1 cellular context compared by ENCODE assay signal in genomic region chr17:14310584-14310983, GRCh38.
TF ChIP-seq lines count a peak whose summit lies in the region.

No MANE protein-coding gene starts in this region.

TF ChIP-seq in GM23338, 12 proteins besides CTCF, POLR2A, EP300 and RAD21 (continued from another document):
- TF ChIP-seq ZNF462 (CRISPR knock-in tag; IDR thresholded peaks at IDR 0.05) = no peak
- no peak for TF ChIP-seq NANOG (IDR thresholded peaks at IDR 0.05; ENCODE audit: borderline replicate concordance)
- TF ChIP-seq ZNF114 (CRISPR knock-in tag; IDR thresholded peaks at IDR 0.05) = no peak
- TF ChIP-seq EZH2phosphoT487 (IDR thresholded peaks at IDR 0.05; ENCODE audit: unreplicated experiment) = no peak
- TF ChIP-seq ETS1 (IDR thresholded peaks at IDR 0.05) = no peak
- TF ChIP-seq STAT1 (IDR thresholded peaks at IDR 0.05; ENCODE audit: unreplicated experiment) = no peak
- no peak for TF ChIP-seq CREB1 (CRISPR knock-in tag; IDR thresholded peaks at IDR 0.05; ENCODE audit: low read depth)
TF ChIP-seq in GM23338: peak in this region for 0.
